In genomic region chr16:49951568-49952195, GRCh38 we compare ENCODE assay signal across 1 cellular context.
TF ChIP-seq lines count a peak whose summit lies in the region.

No MANE protein-coding gene starts in this region.

TF ChIP-seq in H1, 55 proteins besides CTCF, POLR2A, EP300 and RAD21 (continued from another document):
- TF ChIP-seq USF2 (IDR thresholded peaks at IDR 0.05; ENCODE audit: low read length): no peak
- no peak for TF ChIP-seq POLR2AphosphoS5 (IDR thresholded peaks at IDR 0.05; ENCODE audit: low read depth, low read length)
- no peak for TF ChIP-seq FOSL1 (IDR thresholded peaks at IDR 0.05; ENCODE audit: insufficient read depth, low read depth, low read length)
- no peak for TF ChIP-seq YY1 (IDR thresholded peaks at IDR 0.05; ENCODE audit: low read depth, low read length)
- TF ChIP-seq CBX5 (IDR thresholded peaks at IDR 0.05; ENCODE audit: low read depth, low read length): no peak
